In genomic region chr1:118184737-118185082, GRCh38 we compare ENCODE assay signal across 9 cellular contexts. TPM values are rescaled to one million over a fixed set of nuclear protein-coding genes. Genes with fewer than 3 reads are reported as not detected.
A peak's percentile ranks its signal among the peaks of the same experiment; 100 is the strongest.
DNase-seq lines count a peak whose midpoint lies in the region; ATAC-seq and TF ChIP-seq lines count a peak whose summit lies in the region.
"Had no signal": no experiment of that assay in that cellular context is flagged by ENCODE, and none has a peak within 500 bp of the region (broad histone marks: within the 10 kb centered on the region; RNA-seq: fewer than 3 reads in every experiment).

No MANE protein-coding gene starts in this region.

- H3K9ac ChIP-seq in fibroblast of lung (ENCODE audit: insufficient read depth, low read length), result no peak overlapping the region

- no peaks in the 10 kb centered on the region for H4K20me1 ChIP-seq in fibroblast of lung (ENCODE audit: control insufficient read depth, extremely low read depth, insufficient read depth, low read length)
- no peaks in the 10 kb centered on the region for H4K20me1 ChIP-seq in osteoblast (ENCODE audit: insufficient read depth, low read length)

- TF ChIP-seq CTCF in CD14-positive monocyte (IDR thresholded peaks at IDR 0.05) (no peak), fibroblast of lung (conservative IDR thresholded peaks at IDR 0.05 in 1 of 2, IDR thresholded peaks at IDR 0.05 in 1 of 2; ENCODE audit: low read depth in 1 of 2, low read length in 2 of 2) (no peak), osteoblast (IDR thresholded peaks at IDR 0.05; ENCODE audit: extremely low read depth, low read depth, low read length) (no peak), GM13977 (IDR thresholded peaks at IDR 0.05; ENCODE audit: extremely low read depth, insufficient read depth, missing control alignments) (no peak)

- H3K4me2 ChIP-seq in fibroblast of lung (ENCODE audit: extremely low read depth, insufficient read depth, low read length) (no peak overlapping the region), osteoblast (ENCODE audit: insufficient read depth, low read length) (peak overlapping the region; percentile 95)

- H3K9me3 ChIP-seq in fibroblast of lung (ENCODE audit: control insufficient read depth, insufficient read depth, low read depth, low read length), result no peaks in the 10 kb centered on the region
- no peaks in the 10 kb centered on the region for H3K9me3 ChIP-seq in osteoblast (ENCODE audit: low read depth, low read length)

- H3K9me3 Mint-ChIP-seq in CD14-positive monocyte, result peaks cover 0 to 12% (median 4%) of the 10 kb centered on the region in 7 donors

- ATAC-seq in sciatic nerve (no peak), HG03196 (IDR thresholded peaks at IDR 0.05; ENCODE audit: unreplicated experiment) (no peak)
- ATAC-seq: activated T-helper 17 cell treated with anti-CD3 and anti-CD28 coated beads, Interleukin-2, amount 50 U/mL, for 72 hours had no signal

- peak overlapping the region; percentile 73 to 85 for H3K4me3 Mint-ChIP-seq in CD14-positive monocyte
- H3K4me3 Mint-ChIP-seq: activated T-helper 17 cell treated with anti-CD3 and anti-CD28 coated beads, Interleukin-2, amount 50 U/mL, for 72 hours had no signal

- in situ Hi-C loops in GM13977 (cut with MboI; ENCODE audit: low pct_unique_long_range_greater_than_20kb, low sequenced_read_pairs, unreplicated experiment), result no loop called here

- H3K79me2 ChIP-seq in fibroblast of lung (ENCODE audit: control insufficient read depth, insufficient read depth, low read length), result no peaks in the 10 kb centered on the region
- no peaks in the 10 kb centered on the region for H3K79me2 ChIP-seq in osteoblast (ENCODE audit: insufficient read depth, low read length)

- peak overlapping the region; percentile 3 for H2AFZ ChIP-seq in fibroblast of lung (ENCODE audit: low read length)
- H2AFZ ChIP-seq in osteoblast (ENCODE audit: low read length), result peak overlapping the region; percentile 96

- intact Hi-C loops in CD14-positive monocyte (cut with micrococcal nuclease), result no loop called here
- intact Hi-C loops in sciatic nerve (cut with DNase I), result no loop called here

- H3K4me3 ChIP-seq in fibroblast of lung (replicated peaks in 1 of 4; ENCODE audit: control extremely low read depth in 1 of 4, insufficient read depth in 1 of 4, low read depth in 3 of 4, low read length in 4 of 4) (peak overlapping the region in 2 of 4 experiments; percentile 54 to 62), osteoblast (ENCODE audit: insufficient read depth, low read length) (peak overlapping the region; percentile 81)

- peaks cover 12% of the 10 kb centered on the region for H3K4me1 Mint-ChIP-seq in CD14-positive monocyte
- H3K4me1 Mint-ChIP-seq: activated T-helper 17 cell treated with anti-CD3 and anti-CD28 coated beads, Interleukin-2, amount 50 U/mL, for 72 hours had no signal

- H3K36me3 ChIP-seq in fibroblast of lung (ENCODE audit: control insufficient read depth, insufficient read depth, low read length), result no peaks in the 10 kb centered on the region
- no peaks in the 10 kb centered on the region for H3K36me3 ChIP-seq in osteoblast (ENCODE audit: insufficient read depth, low read length)

- H3K27me3 ChIP-seq in fibroblast of lung (ENCODE audit: control insufficient read depth, insufficient read depth, low read length) (no peaks in the 10 kb centered on the region), osteoblast (ENCODE audit: insufficient read depth, low read length) (no peaks in the 10 kb centered on the region)

- no peaks in the 10 kb centered on the region for H3K36me3 Mint-ChIP-seq in CD14-positive monocyte

- H3K27me3 Mint-ChIP-seq in CD14-positive monocyte (ENCODE audit: low read depth in 3 of 3), result peaks cover 6 to 9% (median 7%) of the 10 kb centered on the region in 3 donors

- H3K27ac ChIP-seq in fibroblast of lung (ENCODE audit: insufficient read depth, low read length), result no peak overlapping the region
- no peak overlapping the region for H3K27ac ChIP-seq in osteoblast (ENCODE audit: low read depth, low read length)

- H3K27ac Mint-ChIP-seq in CD14-positive monocyte, result no peak overlapping the region
- H3K27ac Mint-ChIP-seq: activated T-helper 17 cell treated with anti-CD3 and anti-CD28 coated beads, Interleukin-2, amount 50 U/mL, for 72 hours had no signal

- no peaks in the 10 kb centered on the region for H3K4me1 ChIP-seq in fibroblast of lung (ENCODE audit: control insufficient read depth, extremely low read depth, insufficient read depth, low read length)
- H3K4me1 ChIP-seq in osteoblast (ENCODE audit: insufficient read depth, low read length), result no peaks in the 10 kb centered on the region

- DNase-seq in CD14-positive monocyte (ENCODE audit: low spot score), result no peak
- peak; percentile 72 for DNase-seq in NCI-H2227 treated with DMSO at 0.1 percent for 48 hours (lab: John Stamatoyannopoulos, UW)
- peak in 1 of 2 donors; percentile 6 for DNase-seq in fibroblast of lung (ENCODE audit: low read depth in 2 of 2)
- no peak for DNase-seq in osteoblast (ENCODE audit: insufficient read length, low spot score, missing footprints)
- no peak for DNase-seq in sciatic nerve (ENCODE audit: low spot score)
- DNase-seq in stimulated activated CD4-positive, alpha-beta T cell treated with anti-CD3 and anti-CD28 coated beads, Interleukin-1b, Interleukin-23, amount 100 ng/mL, for 48 hours, result no peak
- no peak for DNase-seq in GM13977 (ENCODE audit: low spot score)

RNA-seq across cellular contexts. Expression of gene SPAG17, which starts 0.3 kb away (rescaled TPM):
- polyA plus RNA-seq in CD14-positive monocyte (under 1 TPM; 0.26 to 0.87 TPM), fibroblast of lung (0.01 TPM in 1 of 2 replicates, not detected in the other)
- total RNA-seq in fibroblast of lung (under 0.01 and 0.33 TPM in 2 replicates), osteoblast (0.59 and 3.3 TPM in 2 replicates), sciatic nerve (0.89 TPM)
- 0.01 TPM in 1 of 2 replicates, not detected in the other for polyA plus RNA-seq in fibroblast of lung (2012)
- polyA minus RNA-seq in fibroblast of lung (ENCODE audit: low replicate concordance), result not detected in 2 replicates
- total RNA-seq: activated T-helper 17 cell treated with anti-CD3 and anti-CD28 coated beads, Interleukin-2, amount 50 U/mL, for 72 hours had no signal
